ENCODE assay signal across 1 cellular context in the genomic region with DNA sequence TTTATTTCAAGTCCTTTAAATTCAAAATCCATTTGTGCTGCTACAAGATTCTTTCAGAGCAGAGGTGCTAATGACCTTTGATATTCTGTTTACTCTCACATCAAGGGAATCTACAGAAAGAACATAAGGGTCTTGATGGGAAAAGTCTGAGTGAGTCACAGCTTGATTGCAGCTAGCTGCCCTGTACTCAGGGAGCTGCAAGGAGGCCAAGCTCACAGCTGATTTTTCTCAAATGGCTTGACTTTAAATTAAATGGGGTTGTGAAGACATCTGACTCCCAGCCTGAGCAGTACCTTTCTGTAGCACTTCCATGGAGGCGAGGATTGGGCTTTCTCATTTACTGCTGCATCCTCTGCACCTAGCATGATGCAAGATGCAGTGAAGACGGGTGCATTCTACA.
TF ChIP-seq lines count a peak whose summit lies in the region.

No MANE protein-coding gene starts in this region.

TF ChIP-seq in H1, 55 proteins besides CTCF, POLR2A, EP300 and RAD21 (continued from another document):
- TF ChIP-seq HDAC2 (IDR thresholded peaks at IDR 0.05; ENCODE audit: borderline replicate concordance in 1 of 2, low read depth in 2 of 2, low read length in 2 of 2): no peak
- TF ChIP-seq NANOG (IDR thresholded peaks at IDR 0.05; ENCODE audit: insufficient read depth, low read depth, low read length, poor library complexity, severe bottlenecking): no peak
- TF ChIP-seq, protein P1, sequence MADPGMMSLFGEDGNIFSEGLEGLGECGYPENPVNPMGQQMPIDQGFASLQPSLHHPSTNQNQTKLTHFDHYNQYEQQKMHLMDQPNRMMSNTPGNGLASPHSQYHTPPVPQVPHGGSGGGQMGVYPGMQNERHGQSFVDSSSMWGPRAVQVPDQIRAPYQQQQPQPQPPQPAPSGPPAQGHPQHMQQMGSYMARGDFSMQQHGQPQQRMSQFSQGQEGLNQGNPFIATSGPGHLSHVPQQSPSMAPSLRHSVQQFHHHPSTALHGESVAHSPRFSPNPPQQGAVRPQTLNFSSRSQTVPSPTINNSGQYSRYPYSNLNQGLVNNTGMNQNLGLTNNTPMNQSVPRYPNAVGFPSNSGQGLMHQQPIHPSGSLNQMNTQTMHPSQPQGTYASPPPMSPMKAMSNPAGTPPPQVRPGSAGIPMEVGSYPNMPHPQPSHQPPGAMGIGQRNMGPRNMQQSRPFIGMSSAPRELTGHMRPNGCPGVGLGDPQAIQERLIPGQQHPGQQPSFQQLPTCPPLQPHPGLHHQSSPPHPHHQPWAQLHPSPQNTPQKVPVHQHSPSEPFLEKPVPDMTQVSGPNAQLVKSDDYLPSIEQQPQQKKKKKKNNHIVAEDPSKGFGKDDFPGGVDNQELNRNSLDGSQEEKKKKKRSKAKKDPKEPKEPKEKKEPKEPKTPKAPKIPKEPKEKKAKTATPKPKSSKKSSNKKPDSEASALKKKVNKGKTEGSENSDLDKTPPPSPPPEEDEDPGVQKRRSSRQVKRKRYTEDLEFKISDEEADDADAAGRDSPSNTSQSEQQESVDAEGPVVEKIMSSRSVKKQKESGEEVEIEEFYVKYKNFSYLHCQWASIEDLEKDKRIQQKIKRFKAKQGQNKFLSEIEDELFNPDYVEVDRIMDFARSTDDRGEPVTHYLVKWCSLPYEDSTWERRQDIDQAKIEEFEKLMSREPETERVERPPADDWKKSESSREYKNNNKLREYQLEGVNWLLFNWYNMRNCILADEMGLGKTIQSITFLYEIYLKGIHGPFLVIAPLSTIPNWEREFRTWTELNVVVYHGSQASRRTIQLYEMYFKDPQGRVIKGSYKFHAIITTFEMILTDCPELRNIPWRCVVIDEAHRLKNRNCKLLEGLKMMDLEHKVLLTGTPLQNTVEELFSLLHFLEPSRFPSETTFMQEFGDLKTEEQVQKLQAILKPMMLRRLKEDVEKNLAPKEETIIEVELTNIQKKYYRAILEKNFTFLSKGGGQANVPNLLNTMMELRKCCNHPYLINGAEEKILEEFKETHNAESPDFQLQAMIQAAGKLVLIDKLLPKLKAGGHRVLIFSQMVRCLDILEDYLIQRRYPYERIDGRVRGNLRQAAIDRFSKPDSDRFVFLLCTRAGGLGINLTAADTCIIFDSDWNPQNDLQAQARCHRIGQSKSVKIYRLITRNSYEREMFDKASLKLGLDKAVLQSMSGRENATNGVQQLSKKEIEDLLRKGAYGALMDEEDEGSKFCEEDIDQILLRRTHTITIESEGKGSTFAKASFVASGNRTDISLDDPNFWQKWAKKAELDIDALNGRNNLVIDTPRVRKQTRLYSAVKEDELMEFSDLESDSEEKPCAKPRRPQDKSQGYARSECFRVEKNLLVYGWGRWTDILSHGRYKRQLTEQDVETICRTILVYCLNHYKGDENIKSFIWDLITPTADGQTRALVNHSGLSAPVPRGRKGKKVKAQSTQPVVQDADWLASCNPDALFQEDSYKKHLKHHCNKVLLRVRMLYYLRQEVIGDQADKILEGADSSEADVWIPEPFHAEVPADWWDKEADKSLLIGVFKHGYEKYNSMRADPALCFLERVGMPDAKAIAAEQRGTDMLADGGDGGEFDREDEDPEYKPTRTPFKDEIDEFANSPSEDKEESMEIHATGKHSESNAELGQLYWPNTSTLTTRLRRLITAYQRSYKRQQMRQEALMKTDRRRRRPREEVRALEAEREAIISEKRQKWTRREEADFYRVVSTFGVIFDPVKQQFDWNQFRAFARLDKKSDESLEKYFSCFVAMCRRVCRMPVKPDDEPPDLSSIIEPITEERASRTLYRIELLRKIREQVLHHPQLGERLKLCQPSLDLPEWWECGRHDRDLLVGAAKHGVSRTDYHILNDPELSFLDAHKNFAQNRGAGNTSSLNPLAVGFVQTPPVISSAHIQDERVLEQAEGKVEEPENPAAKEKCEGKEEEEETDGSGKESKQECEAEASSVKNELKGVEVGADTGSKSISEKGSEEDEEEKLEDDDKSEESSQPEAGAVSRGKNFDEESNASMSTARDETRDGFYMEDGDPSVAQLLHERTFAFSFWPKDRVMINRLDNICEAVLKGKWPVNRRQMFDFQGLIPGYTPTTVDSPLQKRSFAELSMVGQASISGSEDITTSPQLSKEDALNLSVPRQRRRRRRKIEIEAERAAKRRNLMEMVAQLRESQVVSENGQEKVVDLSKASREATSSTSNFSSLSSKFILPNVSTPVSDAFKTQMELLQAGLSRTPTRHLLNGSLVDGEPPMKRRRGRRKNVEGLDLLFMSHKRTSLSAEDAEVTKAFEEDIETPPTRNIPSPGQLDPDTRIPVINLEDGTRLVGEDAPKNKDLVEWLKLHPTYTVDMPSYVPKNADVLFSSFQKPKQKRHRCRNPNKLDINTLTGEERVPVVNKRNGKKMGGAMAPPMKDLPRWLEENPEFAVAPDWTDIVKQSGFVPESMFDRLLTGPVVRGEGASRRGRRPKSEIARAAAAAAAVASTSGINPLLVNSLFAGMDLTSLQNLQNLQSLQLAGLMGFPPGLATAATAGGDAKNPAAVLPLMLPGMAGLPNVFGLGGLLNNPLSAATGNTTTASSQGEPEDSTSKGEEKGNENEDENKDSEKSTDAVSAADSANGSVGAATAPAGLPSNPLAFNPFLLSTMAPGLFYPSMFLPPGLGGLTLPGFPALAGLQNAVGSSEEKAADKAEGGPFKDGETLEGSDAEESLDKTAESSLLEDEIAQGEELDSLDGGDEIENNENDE (IDR thresholded peaks at IDR 0.05; ENCODE audit: insufficient replicate concordance, low read length): no peak
- no peak for TF ChIP-seq TCF12 (IDR thresholded peaks at IDR 0.05; ENCODE audit: low read depth, low read length)
- TF ChIP-seq BRCA1 (IDR thresholded peaks at IDR 0.05; ENCODE audit: low read depth, low read length): no peak
- TF ChIP-seq, protein P2, sequence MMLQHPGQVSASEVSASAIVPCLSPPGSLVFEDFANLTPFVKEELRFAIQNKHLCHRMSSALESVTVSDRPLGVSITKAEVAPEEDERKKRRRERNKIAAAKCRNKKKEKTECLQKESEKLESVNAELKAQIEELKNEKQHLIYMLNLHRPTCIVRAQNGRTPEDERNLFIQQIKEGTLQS (IDR thresholded peaks at IDR 0.05; ENCODE audit: insufficient read depth, low read depth, low read length): no peak
- no peak for TF ChIP-seq TEAD4 (IDR thresholded peaks at IDR 0.05; ENCODE audit: low read depth, low read length)
- TF ChIP-seq SIN3A (conservative IDR thresholded peaks at IDR 0.05 in 1 of 2, IDR thresholded peaks at IDR 0.05 in 1 of 2; ENCODE audit: low read depth in 1 of 2, low read length in 2 of 2): no peak
TF ChIP-seq in H1: peak in this region for 0.
